14 cellular contexts compared by ENCODE assay signal in genomic region chr17:4540224-4541040, GRCh38. TPM values are rescaled to one million over a fixed set of nuclear protein-coding genes. Genes with fewer than 3 reads are reported as not detected.
DNase-seq lines count a peak whose midpoint lies in the region; ATAC-seq and TF ChIP-seq lines count a peak whose summit lies in the region.
"Had no signal": no experiment of that assay in that cellular context is flagged by ENCODE, and none has a peak within 500 bp of the region (broad histone marks: within the 10 kb centered on the region; RNA-seq: fewer than 3 reads in every experiment).

No MANE protein-coding gene starts in this region.

- no peaks in the 10 kb centered on the region for H3K27me3 ChIP-seq in heart left ventricle

- POLR2A ChIA-PET in activated CD4-positive, alpha-beta T cell treated with anti-CD3 and anti-CD28 coated beads, Interleukin-2, amount 10 ng/mL, durations not matched to agents 7 days and 5 days (lab: Charles Lee): no interaction called here

- H3K9me3 Mint-ChIP-seq in activated CD4-positive, alpha-beta T cell treated with anti-CD3 and anti-CD28 coated beads, Interleukin-2, amount 10 ng/mL, durations not matched to agents 7 days and 5 days: no peaks in the 10 kb centered on the region
- H3K9me3 Mint-ChIP-seq: CD4-positive, alpha-beta memory T cell had no signal

- in situ Hi-C loops in SK-MEL-5 (cut with HindIII; ENCODE audit: low pct_unique_long_range_greater_than_20kb, low sequenced_read_pairs): no loop called here

- peak; percentile 49 for DNase-seq in SK-MEL-5 (ENCODE audit: low read depth, low spot score)
- DNase-seq in heart left ventricle: peak in 2 of 5 donors; percentile 39 to 68
- peak; percentile 27 for DNase-seq in pons (ENCODE audit: low spot score)
- DNase-seq in occipital lobe (lab: John Stamatoyannopoulos, UW): no peak
- no peak for DNase-seq in activated CD4-positive, alpha-beta T cell treated with anti-CD3 and anti-CD28 coated beads, Interleukin-2, amount 10 ng/mL, durations not matched to agents 7 days and 5 days
- DNase-seq: activated naive CD4-positive, alpha-beta T cell treated with Interleukin-2 at 50 U/mL for 16 hours; CD4-positive, alpha-beta memory T cell; kidney glomerular epithelial cell; NCI-H1105 treated with DMSO at 0.1 percent for 48 hours had no signal

- peaks cover 17 to 66% (median 45%) of the 10 kb centered on the region in 12 donors for H3K4me1 ChIP-seq in heart left ventricle

- WGBS in heart left ventricle, 4 donors: 70 to 78% (median 72%) methylated on average over 23 to 27 of the region's 27 CpGs

- H3K27ac ChIP-seq in heart left ventricle: peak overlapping the region; percentile 24 to 80 (median 54)

- peak in 3 of 4 donors; percentile 2 to 25 (median 7) for ATAC-seq in heart left ventricle
- no peak for ATAC-seq in HG03135 (IDR thresholded peaks at IDR 0.05; ENCODE audit: unreplicated experiment)
- no peak for ATAC-seq in GM21576 (IDR thresholded peaks at IDR 0.05; ENCODE audit: unreplicated experiment)
- ATAC-seq: activated CD4-positive, CD25-positive, alpha-beta regulatory T cell treated with anti-CD3 and anti-CD28 coated beads, Interleukin-2, amount 50 U/mL, for 24 hours had no signal

- peaks cover 8% of the 10 kb centered on the region for H3K36me3 Mint-ChIP-seq in activated CD4-positive, alpha-beta T cell treated with anti-CD3 and anti-CD28 coated beads, Interleukin-2, amount 10 ng/mL, durations not matched to agents 7 days and 5 days (ENCODE audit: low read depth)

- no peaks in the 10 kb centered on the region for H3K9me3 ChIP-seq in heart left ventricle

- intact Hi-C loops in heart left ventricle (cut with DNase I): loop anchor here in 5 of 10 donors (2.0 to 10.0 kb wide), 3 partner anchors 116 to 120 kb away; no protein-coding TSS in a partner anchor

- H3K27ac Mint-ChIP-seq in activated CD4-positive, alpha-beta T cell treated with anti-CD3 and anti-CD28 coated beads, Interleukin-2, amount 10 ng/mL, durations not matched to agents 7 days and 5 days: no peak overlapping the region

- no peak overlapping the region for H3K4me3 Mint-ChIP-seq in activated CD4-positive, alpha-beta T cell treated with anti-CD3 and anti-CD28 coated beads, Interleukin-2, amount 10 ng/mL, durations not matched to agents 7 days and 5 days
- H3K4me3 Mint-ChIP-seq: CD4-positive, alpha-beta memory T cell had no signal

- peak overlapping the region in 1 of 12 donors; percentile 1 for H3K4me3 ChIP-seq in heart left ventricle

- no peaks in the 10 kb centered on the region for H3K4me1 Mint-ChIP-seq in activated CD4-positive, alpha-beta T cell treated with anti-CD3 and anti-CD28 coated beads, Interleukin-2, amount 10 ng/mL, durations not matched to agents 7 days and 5 days

- TF ChIP-seq CTCF in GM12872 (IDR thresholded peaks at IDR 0.05; ENCODE audit: insufficient read depth, low read depth, low read length): peak; percentile 45
- TF ChIP-seq CTCF in heart left ventricle (IDR thresholded peaks at IDR 0.05): peak in 5 of 12 donors; percentile 9 to 31 (median 21)

- H3K27me3 Mint-ChIP-seq in activated CD4-positive, alpha-beta T cell treated with anti-CD3 and anti-CD28 coated beads, Interleukin-2, amount 10 ng/mL, durations not matched to agents 7 days and 5 days: no peaks in the 10 kb centered on the region
- H3K27me3 Mint-ChIP-seq: CD4-positive, alpha-beta memory T cell had no signal

- no peak for TF ChIP-seq POLR2A in heart left ventricle (IDR thresholded peaks at IDR 0.05)

- peaks cover 0 to 71% (median 49%) of the 10 kb centered on the region in 9 donors for H3K36me3 ChIP-seq in heart left ventricle

- CTCF ChIA-PET in activated CD4-positive, alpha-beta T cell treated with anti-CD3 and anti-CD28 coated beads, Interleukin-2, amount 10 ng/mL, durations not matched to agents 7 days and 5 days (lab: Charles Lee): no interaction called here

RNA-seq across cellular contexts. Expression of gene MYBBP1A, which starts 14.8 kb away (rescaled TPM):
- 65.1 and 80.3 TPM in 2 replicates for total RNA-seq in SK-MEL-5 (2014; rRNA removed; shearing (Covaris generic))
- 106 and 125 TPM in 2 replicates for polyA plus RNA-seq in SK-MEL-5 (2015; cell fraction: cytosol; rRNA removed)
- 385 and 386 TPM in 2 replicates for polyA plus RNA-seq in SK-MEL-5 (2015; cell fraction: nucleus; rRNA removed)
- total RNA-seq in heart left ventricle (10 to 100 TPM; 17.4 to 34.8 (median 24.4) TPM), occipital lobe (28.5 TPM)
- polyA plus RNA-seq in heart left ventricle: 10 to 100 TPM; 15.5 to 27.8 TPM
- total RNA-seq in activated CD4-positive, alpha-beta T cell treated with anti-CD3 and anti-CD28 coated beads, Interleukin-2, amount 10 ng/mL, durations not matched to agents 7 days and 5 days: 10 to 100 TPM; 58.0 to 59.0 TPM

RNA-seq across cellular contexts. Expression of gene GGT6, which starts 19.9 kb away (rescaled TPM):
- total RNA-seq in SK-MEL-5 (2014; rRNA removed; shearing (Covaris generic)): not detected in 2 replicates
- polyA plus RNA-seq in SK-MEL-5 (2015; cell fraction: cytosol; rRNA removed): not detected in 2 replicates
- polyA plus RNA-seq in SK-MEL-5 (2015; cell fraction: nucleus; rRNA removed): not detected in 2 replicates
- not detected for total RNA-seq in heart left ventricle
- not detected for polyA plus RNA-seq in heart left ventricle
- total RNA-seq in occipital lobe: not detected
- total RNA-seq in activated CD4-positive, alpha-beta T cell treated with anti-CD3 and anti-CD28 coated beads, Interleukin-2, amount 10 ng/mL, durations not matched to agents 7 days and 5 days: not detected
- total RNA-seq: CD4-positive, alpha-beta memory T cell; RPMI7951 had no signal
- polyA plus RNA-seq: CD4-positive, alpha-beta memory T cell had no signal

RNA-seq across cellular contexts. Expression of gene SPNS2, which starts 41.8 kb away (rescaled TPM):
- 0.51 and 0.66 TPM in 2 replicates for total RNA-seq in SK-MEL-5 (2014; rRNA removed; shearing (Covaris generic))
- polyA plus RNA-seq in SK-MEL-5 (2015; cell fraction: cytosol; rRNA removed): 0.73 and 0.79 TPM in 2 replicates
- 0.47 and 2.7 TPM in 2 replicates for polyA plus RNA-seq in SK-MEL-5 (2015; cell fraction: nucleus; rRNA removed)
- total RNA-seq in heart left ventricle: 10 to 100 TPM in 7 of 9 donors, 1 to 10 TPM in 2; 6.4 to 20.4 (median 11.4) TPM
- polyA plus RNA-seq in heart left ventricle: 10 to 100 TPM; 13.7 to 22.0 TPM
- total RNA-seq in occipital lobe: 15.9 TPM
- total RNA-seq in activated CD4-positive, alpha-beta T cell treated with anti-CD3 and anti-CD28 coated beads, Interleukin-2, amount 10 ng/mL, durations not matched to agents 7 days and 5 days: under 1 TPM; 0.25 to 0.29 TPM
- total RNA-seq: RPMI7951 had no signal

RNA-seq across cellular contexts. Expression of gene SMTNL2, which starts 43.9 kb away (rescaled TPM):
- 0.32 TPM in 1 of 2 replicates, not detected in the other for total RNA-seq in SK-MEL-5 (2014; rRNA removed; shearing (Covaris generic))
- polyA plus RNA-seq in SK-MEL-5 (2015; cell fraction: cytosol; rRNA removed): 0.11 and 0.16 TPM in 2 replicates
- not detected in 2 replicates for polyA plus RNA-seq in SK-MEL-5 (2015; cell fraction: nucleus; rRNA removed)
- total RNA-seq in heart left ventricle (10 to 100 TPM; 10.1 to 47.5 (median 18.5) TPM), occipital lobe (3.7 TPM)
- 1 to 10 TPM; 2.1 to 8.2 TPM for polyA plus RNA-seq in heart left ventricle
- total RNA-seq in activated CD4-positive, alpha-beta T cell treated with anti-CD3 and anti-CD28 coated beads, Interleukin-2, amount 10 ng/mL, durations not matched to agents 7 days and 5 days: not detected
- total RNA-seq: CD4-positive, alpha-beta memory T cell; RPMI7951 had no signal
- polyA plus RNA-seq: CD4-positive, alpha-beta memory T cell had no signal

Comparison
In these comparisons a context has a peak if more than half of its experiments do, and no peak if none do; other contexts are left out.
1. DNase-seq: peak in SK-MEL-5 (single experiment) and pons (single experiment); none in occipital lobe (single experiment) and activated CD4-positive, alpha-beta T cell treated with anti-CD3 and anti-CD28 coated beads, Interleukin-2, amount 10 ng/mL, durations not matched to agents 7 days and 5 days (single experiment).
2. ATAC-seq: peak in heart left ventricle (3 of 4); none in HG03135 (single experiment) and GM21576 (single experiment).